ENCODE assay signal across 8 cellular contexts in the genomic region with DNA sequence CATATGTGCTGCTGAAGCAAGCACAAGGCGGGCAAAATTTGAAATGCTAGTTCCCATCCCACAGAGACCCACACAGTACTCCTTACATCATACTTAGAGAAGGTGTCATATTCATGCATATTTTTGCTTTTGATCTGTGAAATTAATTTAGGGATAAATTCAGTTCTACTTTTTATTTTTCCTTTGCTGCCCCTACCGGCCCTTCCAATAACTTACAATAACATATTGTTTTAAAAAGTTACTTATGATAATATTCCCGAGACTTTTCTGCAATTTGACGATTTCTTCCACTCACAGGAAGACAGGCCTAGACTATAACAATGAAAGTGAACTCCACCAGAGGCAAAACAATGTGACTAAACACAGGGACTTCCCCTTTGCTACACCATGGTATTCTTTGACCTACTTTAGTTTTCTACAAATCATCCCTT. TPM values are rescaled to one million over a fixed set of nuclear protein-coding genes. Genes with fewer than 3 reads are reported as not detected.
DNase-seq lines count a peak whose midpoint lies in the region; ATAC-seq, FAIRE-seq and TF ChIP-seq lines count a peak whose summit lies in the region.

No MANE protein-coding gene starts in this region.

- DNase-seq in GM12891 (ENCODE audit: insufficient read length, low spot score) (no peak), NB4 (ENCODE audit: low read depth) (peak; percentile 79), pulmonary artery endothelial cell (ENCODE audit: low read depth, low spot score) (peak; percentile 88), NCI-H510A treated with DMSO at 0.1 percent for 48 hours (lab: John Stamatoyannopoulos, UW) (no peak), type B pancreatic cell (ENCODE audit: extremely low spot score, unreplicated experiment) (no peak)
- DNase-seq in effector memory CD4-positive, alpha-beta T cell, result no peak
- no peak for DNase-seq in NK-92 treated with Interleukin-12 subunit alpha and Interleukin-12 subunit beta, amount 100 ng/mL, for 24 hours (lab: John Stamatoyannopoulos, UW)

- TF ChIP-seq POLR2A in GM12891 (IDR thresholded peaks at IDR 0.05; ENCODE audit: low read depth, low read length) (no peak), NB4 (IDR thresholded peaks at IDR 0.05; ENCODE audit: extremely low read depth, insufficient read length) (no peak)

- H3K36me3 ChIP-seq in effector memory CD4-positive, alpha-beta T cell (ENCODE audit: control insufficient read depth, insufficient read depth, low read length), result no peaks in the 10 kb centered on the region

- H3K4me1 ChIP-seq in effector memory CD4-positive, alpha-beta T cell (ENCODE audit: control insufficient read depth, insufficient read depth, low read length, poor library complexity, severe bottlenecking), result peaks cover 20% of the 10 kb centered on the region

- H3K4me3 Mint-ChIP-seq in type B pancreatic cell, result no peak overlapping the region

- no peaks in the 10 kb centered on the region for H3K9me3 ChIP-seq in effector memory CD4-positive, alpha-beta T cell (ENCODE audit: control insufficient read depth, low read length)

- peaks cover 10% of the 10 kb centered on the region for H3K4me1 Mint-ChIP-seq in type B pancreatic cell (ENCODE audit: unreplicated experiment)

- H3K9me3 Mint-ChIP-seq in type B pancreatic cell, result peaks cover 6% of the 10 kb centered on the region

- no peak for TF ChIP-seq CTCF in NB4 (IDR thresholded peaks at IDR 0.05; ENCODE audit: low read depth, low read length)
- TF ChIP-seq CTCF in type B pancreatic cell (conservative IDR thresholded peaks at IDR 0.05), result no peak

- peak overlapping the region; percentile 23 for H3K4me3 ChIP-seq in NB4 (ENCODE audit: low read depth, low read length)
- H3K4me3 ChIP-seq in effector memory CD4-positive, alpha-beta T cell (ENCODE audit: insufficient read depth, low read depth, low read length, poor library complexity, severe bottlenecking), result no peak overlapping the region

- no peaks in the 10 kb centered on the region for H3K36me3 Mint-ChIP-seq in type B pancreatic cell

- no peak for ATAC-seq in GM21723 (IDR thresholded peaks at IDR 0.05; ENCODE audit: unreplicated experiment)

- H3K27me3 ChIP-seq in effector memory CD4-positive, alpha-beta T cell (replicated peaks; ENCODE audit: control insufficient read depth, insufficient read depth, low read length, poor library complexity, severe bottlenecking), result no peaks in the 10 kb centered on the region

- no peak overlapping the region for H3K27ac Mint-ChIP-seq in type B pancreatic cell

- no peak for FAIRE-seq in GM12891 (lab: Jason Lieb, UNC)

- peak overlapping the region; percentile 66 for H3K27ac ChIP-seq in effector memory CD4-positive, alpha-beta T cell (ENCODE audit: insufficient read depth, low read length, poor library complexity, severe bottlenecking)

- no peaks in the 10 kb centered on the region for H3K27me3 Mint-ChIP-seq in type B pancreatic cell

TF ChIP-seq in GM12891, 5 proteins besides CTCF, POLR2A, EP300 and RAD21:
- TF ChIP-seq PAX5 (IDR thresholded peaks at IDR 0.05; ENCODE audit: insufficient read depth, low read length, severe bottlenecking) (no peak), TAF1 (IDR thresholded peaks at IDR 0.05; ENCODE audit: low read depth, low read length) (no peak), SPI1 (IDR thresholded peaks at IDR 0.05; ENCODE audit: low read depth, low read length) (0 out of 2 replicates have a peak, but pooled peaks have one; percentile 27), POU2F2 (IDR thresholded peaks at IDR 0.05; ENCODE audit: low read depth, low read length) (no peak), POLR2AphosphoS5 (IDR thresholded peaks at IDR 0.05; ENCODE audit: low read depth, low read length) (no peak)

RNA-seq across cellular contexts. Expression of gene SESN1, which starts 35.0 kb away (rescaled TPM):
- polyA plus RNA-seq in GM12891 (2012; ENCODE audit: low read depth, missing spikeins), result 3.7 TPM
- total RNA-seq in pulmonary artery endothelial cell (31.0 and 32.3 TPM in 2 replicates), type B pancreatic cell (ENCODE audit: low replicate concordance) (31.1 and 33.3 TPM in 2 replicates)

RNA-seq across cellular contexts. Expression of gene CEP57L1, which starts 35.7 kb away (rescaled TPM):
- polyA plus RNA-seq in GM12891 (2012; ENCODE audit: low read depth, missing spikeins), result 7.8 TPM
- total RNA-seq in pulmonary artery endothelial cell (22.0 and 30.3 TPM in 2 replicates), type B pancreatic cell (ENCODE audit: low replicate concordance) (6.0 and 20.7 TPM in 2 replicates)

Comparison
In these comparisons a context has a peak if more than half of its experiments do, and no peak if none do; other contexts are left out.
1. DNase-seq: peak in NB4 (single experiment) and pulmonary artery endothelial cell (single experiment); none in GM12891 (single experiment), effector memory CD4-positive, alpha-beta T cell (0 of 3), NCI-H510A treated with DMSO at 0.1 percent for 48 hours (single experiment), NK-92 treated with Interleukin-12 subunit alpha and Interleukin-12 subunit beta, amount 100 ng/mL, for 24 hours (single experiment) and type B pancreatic cell (single experiment).